In the genomic region with DNA sequence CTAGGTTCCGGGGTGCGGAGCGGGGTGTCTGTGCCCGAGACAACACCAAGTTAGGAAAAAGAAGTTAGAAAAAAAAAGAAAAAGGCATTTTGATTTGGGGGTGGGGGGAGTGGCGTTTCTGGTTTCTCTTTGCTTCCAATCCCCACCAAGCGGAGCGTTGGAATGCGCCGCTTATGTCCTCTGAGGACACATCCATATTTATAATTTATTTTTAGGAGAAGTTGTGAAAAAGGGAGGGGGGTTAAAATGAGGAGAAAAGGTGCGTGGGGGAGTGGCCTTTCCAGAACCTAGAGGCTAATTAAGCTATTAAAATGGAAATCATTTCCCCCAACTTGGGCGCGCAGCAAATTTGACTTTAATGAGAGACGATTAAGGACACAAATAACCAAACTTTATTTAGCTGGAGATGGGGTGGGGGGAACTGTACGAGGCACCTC, we compare ENCODE assay signal across 8 cellular contexts.
DNase-seq lines count a peak whose midpoint lies in the region; ATAC-seq, FAIRE-seq and TF ChIP-seq lines count a peak whose summit lies in the region.

No MANE protein-coding gene starts in this region.

- ATAC-seq in IMR-90 (ENCODE audit: low read depth): no peak

- peak overlapping the region; percentile 52; the same call in 1 of the 2 replicates for H3K18ac ChIP-seq in IMR-90 (ENCODE audit: low read depth, low read length)

- BruUV-seq in IMR-90 (replicated peaks; lab: Mats Ljungman, UMichigan): no TSS peak

- in situ Hi-C loops in IMR-90 (cut with MboI; ENCODE audit: low sequenced_read_pairs): loop anchor here (10.0 kb wide), 1 partner anchor 92 kb away; no protein-coding TSS in a partner anchor

- 0% methylated on average over 1 of the region's 14 CpGs; no CpG with 5 or more reads in 1 of the 2 experiments for WGBS in IMR-90 (ENCODE audit: extremely low coverage in 2 of 2, insufficient read length in 1 of 2), 2 experiments

- FAIRE-seq in H54 (lab: Jason Lieb, UNC): no peak

- DNase-seq in AG04449 (ENCODE audit: low read depth, low spot score): no peak
- peak; percentile 36 for DNase-seq in IMR-90
- peak; percentile 10 for DNase-seq in cerebellar cortex (ENCODE audit: low spot score)
- DNase-seq in NCI-H128 (lab: John Stamatoyannopoulos, UW; ENCODE audit: unreplicated experiment): no peak
- DNase-seq in DMS153 (lab: John Stamatoyannopoulos, UW): no peak
- no peak for DNase-seq in NCI-H146 (lab: John Stamatoyannopoulos, UW)
- no peak for DNase-seq in H54 (ENCODE audit: insufficient read length, low spot score)

- peak overlapping the region; percentile 96 for H3K4me2 ChIP-seq in IMR-90 (ENCODE audit: low read depth, low read length)

- peak overlapping the region; percentile 88 for H2AFZ ChIP-seq in IMR-90 (replicated peaks; ENCODE audit: low read length, poor library complexity)

- 0 out of 2 replicates have a peak overlapping the region, but pooled peaks have one; percentile 18 for H2BK120ac ChIP-seq in IMR-90 (ENCODE audit: low read depth, low read length)

- dilution Hi-C loops in IMR-90 (cut with HindIII; ENCODE audit: low sequenced_read_pairs, unreplicated experiment): no loop called here

- intact Hi-C loops in IMR-90 (cut with micrococcal nuclease): loop anchor here (2.0 kb wide), 2 partner anchors 62 to 298 kb away; no protein-coding TSS in a partner anchor

- H3K9ac ChIP-seq in IMR-90 (ENCODE audit: low read depth, low read length): peak overlapping the region; percentile 88

- no peaks in the 10 kb centered on the region for H3K27me3 ChIP-seq in IMR-90 (ENCODE audit: control insufficient read depth, insufficient read depth, low read length)
- peaks cover 28% of the 10 kb centered on the region for H3K27me3 ChIP-seq in mononuclear cell (ENCODE audit: insufficient read depth, low read length)

- H2AK5ac ChIP-seq in IMR-90 (ENCODE audit: low read depth, low read length): peak overlapping the region; percentile 63; the same call in 1 of the 2 replicates

- H3K14ac ChIP-seq in IMR-90 (replicated peaks; ENCODE audit: low read depth, low read length): peak overlapping the region; percentile 60; the same call in 1 of the 2 replicates

- TF ChIP-seq CTCF in AG04449 (IDR thresholded peaks at IDR 0.05; ENCODE audit: insufficient read depth, low read length, missing control alignments): no peak
- no peak for TF ChIP-seq CTCF in IMR-90 (conservative IDR thresholded peaks at IDR 0.05; ENCODE audit: low read depth, low read length)

- H3K27ac ChIP-seq in IMR-90 (ENCODE audit: insufficient read depth, low read length): peak overlapping the region; percentile 67

- H4K8ac ChIP-seq in IMR-90 (ENCODE audit: low read depth in 2 of 2, low read length in 2 of 2): peak overlapping the region in 1 of 2 experiments; percentile 15; a peak in 1 of 4 replicates

- peak overlapping the region; percentile 59 for H3K56ac ChIP-seq in IMR-90 (ENCODE audit: extremely low read depth, insufficient read depth, low read length)

- H2AK9ac ChIP-seq in IMR-90 (replicated peaks; ENCODE audit: low read depth, low read length, poor library complexity): peak overlapping the region; percentile 95

- H4K91ac ChIP-seq in IMR-90 (ENCODE audit: insufficient read depth, low read depth, low read length): peak overlapping the region; percentile 19; the same call in 1 of the 2 replicates

- TF ChIP-seq POLR2A in IMR-90 (IDR thresholded peaks at IDR 0.05; ENCODE audit: low read depth, low read length): no peak
- TF ChIP-seq POLR2A in H54 (IDR thresholded peaks at IDR 0.05; ENCODE audit: low read depth, low read length): no peak

- CTCF ChIA-PET in AG04449 (lab: Yijun Ruan, JAX) (interaction anchor here (0.5 to 2.0 kb wide), 6 partner anchors 53 to 383 kb away, joined by 3 to 7 read pairs (median 3); partner anchors contain the start of gene ERCC4), IMR-90 (lab: Yijun Ruan, JAX) (interaction anchor here (1.2 kb wide), 1 partner anchor 226 kb away, joined by 3 read pairs; no protein-coding TSS in a partner anchor)

- H4K20me1 ChIP-seq in IMR-90 (ENCODE audit: insufficient read depth, low read length): peaks cover 43% of the 10 kb centered on the region

- peak overlapping the region; percentile 39 for H3K23ac ChIP-seq in IMR-90 (ENCODE audit: low read depth, low read length)

- H3K36me3 ChIP-seq in IMR-90 (ENCODE audit: control insufficient read depth, insufficient read depth, low read length): no peaks in the 10 kb centered on the region

- H2BK15ac ChIP-seq in IMR-90 (ENCODE audit: low read depth, low read length): 0 out of 3 replicates have a peak overlapping the region, but pooled peaks have one; percentile 26

- no peak for TF ChIP-seq RAD21 in IMR-90 (IDR thresholded peaks at IDR 0.05; ENCODE audit: low read length)

- H3K9me3 ChIP-seq in IMR-90 (ENCODE audit: control insufficient read depth, insufficient read depth, low read length) (no peaks in the 10 kb centered on the region), mononuclear cell (ENCODE audit: low read depth, low read length) (no peaks in the 10 kb centered on the region)

- H2BK20ac ChIP-seq in IMR-90 (ENCODE audit: low read depth, low read length): no peak overlapping the region

- POLR2A ChIA-PET in AG04449 (lab: Yijun Ruan, JAX): interaction anchor here (1.6 kb wide), 2 partner anchors 17 to 198 kb away, joined by 4 to 6 read pairs; no protein-coding TSS in a partner anchor
- POLR2A ChIA-PET in IMR-90 (lab: Charles Lee; ENCODE audit: unreplicated experiment): no interaction called here

- H3K4me3 ChIP-seq in AG04449 (ENCODE audit: low read depth, low read length) (peak overlapping the region; percentile 82), IMR-90 (ENCODE audit: insufficient read depth, low read depth, low read length) (peak overlapping the region; percentile 95), mononuclear cell (ENCODE audit: low read length) (peak overlapping the region; percentile 37)

- peaks cover 8% of the 10 kb centered on the region; the same call in 1 of the 2 replicates for H3K9me1 ChIP-seq in IMR-90 (ENCODE audit: insufficient read depth, low read length)

- peaks cover 18% of the 10 kb centered on the region for H3K4me1 ChIP-seq in IMR-90 (ENCODE audit: control insufficient read depth, insufficient read depth, low read length)
- peaks cover 17% of the 10 kb centered on the region for H3K4me1 ChIP-seq in mononuclear cell (ENCODE audit: insufficient read depth, low read length)

- peak overlapping the region; percentile 77 for H2BK5ac ChIP-seq in IMR-90 (ENCODE audit: low read depth, low read length, poor library complexity, severe bottlenecking)

- no peak overlapping the region for H4K5ac ChIP-seq in IMR-90 (ENCODE audit: low read depth, low read length)

- H3K4ac ChIP-seq in IMR-90 (ENCODE audit: low read depth, low read length): peak overlapping the region; percentile 58

- peaks cover 10 to 49% of the 10 kb centered on the region in 2 experiments for H3K79me1 ChIP-seq in IMR-90 (ENCODE audit: low read depth in 1 of 2, low read length in 2 of 2)

TF ChIP-seq in IMR-90, 13 proteins besides CTCF, POLR2A, EP300 and RAD21:
- TF ChIP-seq MAZ (IDR thresholded peaks at IDR 0.05; ENCODE audit: borderline replicate concordance, low read depth, low read length): 0 out of 2 replicates have a peak, but pooled peaks have one; percentile 5
- no peak for TF ChIP-seq MXI1 (IDR thresholded peaks at IDR 0.05; ENCODE audit: borderline replicate concordance, low read depth, low read length)
TF ChIP-seq in IMR-90: peak in this region for 1.

Comparison
In these comparisons a context has a peak if more than half of its experiments do, and no peak if none do; other contexts are left out.
1. DNase-seq: peak in IMR-90 (single experiment) and cerebellar cortex (single experiment); none in AG04449 (single experiment), NCI-H128 (single experiment), DMS153 (single experiment), NCI-H146 (single experiment) and H54 (single experiment).
2. H3K4me3 ChIP-seq: peak in every context shown above with its lines; median percentile 95 in IMR-90; 82 in AG04449; 37 in mononuclear cell.